Comparison of ENCODE assay signal across 15 cellular contexts in genomic region chr18:37398248-37398920, GRCh38.
DNase-seq lines count a peak whose midpoint lies in the region; ATAC-seq and TF ChIP-seq lines count a peak whose summit lies in the region.
"Had no signal": no experiment of that assay in that cellular context is flagged by ENCODE, and none has a peak within 500 bp of the region (broad histone marks: within the 10 kb centered on the region; RNA-seq: fewer than 3 reads in every experiment).

No MANE protein-coding gene starts in this region.

- H3K27ac ChIP-seq in mesenchymal stem cell (ENCODE audit: low read length, poor library complexity, severe bottlenecking): no peak overlapping the region
- no peak overlapping the region for H3K27ac ChIP-seq in ascending aorta
- H3K27ac ChIP-seq in esophagus muscularis mucosa (replicated peaks in 1 of 4): no peak overlapping the region
- H3K27ac ChIP-seq: BLaER1 had no signal

- peak overlapping the region in 1 of 2 experiments; percentile 28 for H3K18ac ChIP-seq in mesenchymal stem cell (ENCODE audit: low read depth in 1 of 2, low read length in 2 of 2)

- peak overlapping the region; percentile 39 for H2BK120ac ChIP-seq in mesenchymal stem cell (ENCODE audit: low read depth, low read length)

- TF ChIP-seq EP300 in esophagus muscularis mucosa (IDR thresholded peaks at IDR 0.05): no peak

- peak overlapping the region; percentile 95 for H2BK15ac ChIP-seq in mesenchymal stem cell (ENCODE audit: low read depth, poor library complexity, severe bottlenecking)

- H3K27ac Mint-ChIP-seq in T-helper 17 cell: no peak overlapping the region
- H3K27ac Mint-ChIP-seq: IgD-negative memory B cell had no signal

- peak overlapping the region; percentile 63 to 90 for H2BK12ac ChIP-seq in mesenchymal stem cell (ENCODE audit: low read length in 2 of 2)

- no peak overlapping the region for H3K4me2 ChIP-seq in mesenchymal stem cell (ENCODE audit: low read length, poor library complexity, severe bottlenecking)
- H3K4me2 ChIP-seq: BLaER1 had no signal

- H3K27me3 Mint-ChIP-seq in T-helper 17 cell: peaks cover 33% of the 10 kb centered on the region

- WGBS in mesenchymal stem cell: 86% methylated on average over 13 of the region's 14 CpGs
- WGBS in esophagus muscularis mucosa: 92% methylated on average over 8 of the region's 14 CpGs

- TF ChIP-seq CTCF in ascending aorta (IDR thresholded peaks at IDR 0.05) (no peak), esophagus muscularis mucosa (IDR thresholded peaks at IDR 0.05) (no peak)

- H3K36me3 ChIP-seq in mesenchymal stem cell (ENCODE audit: control insufficient read depth in 1 of 2, insufficient read depth in 2 of 2, low read depth in 1 of 2, low read length in 2 of 2) (no peaks in the 10 kb centered on the region), ascending aorta (no peaks in the 10 kb centered on the region), esophagus muscularis mucosa (no peaks in the 10 kb centered on the region)
- H3K36me3 ChIP-seq: BLaER1, HAP-1 had no signal

- H3K9ac ChIP-seq in mesenchymal stem cell (ENCODE audit: low read length): no peak overlapping the region
- H3K9ac ChIP-seq: BLaER1 had no signal

- ATAC-seq in T-helper 17 cell: no peak
- no peak for ATAC-seq in GM21515 (IDR thresholded peaks at IDR 0.05; ENCODE audit: unreplicated experiment)
- ATAC-seq: PC-3 had no signal

- no peak overlapping the region for H2AFZ ChIP-seq in mesenchymal stem cell (ENCODE audit: low read depth, low read length)

- H3K79me1 ChIP-seq in mesenchymal stem cell (replicated peaks; ENCODE audit: low read length, poor library complexity, severe bottlenecking): no peaks in the 10 kb centered on the region

- peaks cover 5% of the 10 kb centered on the region for H3K4me1 Mint-ChIP-seq in T-helper 17 cell

- H3K4me1 ChIP-seq in mesenchymal stem cell (ENCODE audit: control insufficient read depth, insufficient read depth, low read depth, low read length): peaks cover 19% of the 10 kb centered on the region
- peaks cover 0 to 5% of the 10 kb centered on the region in 2 donors for H3K4me1 ChIP-seq in ascending aorta
- peaks cover 15 to 27% (median 25%) of the 10 kb centered on the region in 4 donors for H3K4me1 ChIP-seq in esophagus muscularis mucosa
- H3K4me1 ChIP-seq: HAP-1 had no signal

- H3K4me3 ChIP-seq in mesenchymal stem cell (ENCODE audit: insufficient read depth in 1 of 2, low read depth in 1 of 2, low read length in 2 of 2): no peak overlapping the region
- H3K4me3 ChIP-seq in ascending aorta: no peak overlapping the region
- no peak overlapping the region for H3K4me3 ChIP-seq in esophagus muscularis mucosa
- H3K4me3 ChIP-seq: BLaER1, HAP-1 had no signal

- H3K9me3 ChIP-seq in T-helper 17 cell (ENCODE audit: control insufficient read depth, low read length, poor library complexity, severe bottlenecking) (no peaks in the 10 kb centered on the region), mesenchymal stem cell (ENCODE audit: control insufficient read depth, low read length) (no peaks in the 10 kb centered on the region), ascending aorta (no peaks in the 10 kb centered on the region), esophagus muscularis mucosa (no peaks in the 10 kb centered on the region)
- H3K9me3 ChIP-seq: BLaER1, HAP-1 had no signal

- peaks cover 7% of the 10 kb centered on the region for H3K36me3 Mint-ChIP-seq in T-helper 17 cell (ENCODE audit: low read depth)

- peak; percentile 29 for DNase-seq in ELR (ENCODE audit: low read depth)
- no peak for DNase-seq in T-helper 17 cell
- peak; percentile 48 for DNase-seq in mesenchymal stem cell
- no peak for DNase-seq in NCI-H2171 treated with DMSO at 0.1 percent for 48 hours (lab: John Stamatoyannopoulos, UW)
- no peak for DNase-seq in ascending aorta (ENCODE audit: low spot score in 2 of 2)
- DNase-seq in esophagus muscularis mucosa (ENCODE audit: extremely low spot score): no peak
- DNase-seq: DMS 273 treated with DMSO at 0.1 percent for 48 hours, NCI-H1694 treated with DMSO at 0.1 percent for 48 hours, NCI-H2107, NCI-H446, PC-3 had no signal

- peak overlapping the region; percentile 19 for H3K4me3 Mint-ChIP-seq in T-helper 17 cell
- H3K4me3 Mint-ChIP-seq: IgD-negative memory B cell had no signal

- no peak overlapping the region for H2BK5ac ChIP-seq in mesenchymal stem cell (ENCODE audit: low read depth, low read length, poor library complexity, severe bottlenecking)

- H3K27me3 ChIP-seq in mesenchymal stem cell (ENCODE audit: control insufficient read depth in 1 of 2, insufficient read depth in 1 of 2, low read length in 2 of 2) (peaks cover 2 to 4% of the 10 kb centered on the region in 2 experiments), ascending aorta (no peaks in the 10 kb centered on the region), esophagus muscularis mucosa (no peaks in the 10 kb centered on the region)

- H3K23ac ChIP-seq in mesenchymal stem cell (ENCODE audit: low read length in 2 of 2): peak overlapping the region in 1 of 2 experiments; percentile 34

- no peak overlapping the region for H2AK5ac ChIP-seq in mesenchymal stem cell (ENCODE audit: low read length, severe bottlenecking)

- TF ChIP-seq POLR2A in esophagus muscularis mucosa (IDR thresholded peaks at IDR 0.05; ENCODE audit: low read depth): no peak

- no peak overlapping the region for H4K8ac ChIP-seq in mesenchymal stem cell (ENCODE audit: low read length)

- peak overlapping the region in 1 of 2 experiments; percentile 35 for H3K4ac ChIP-seq in mesenchymal stem cell (ENCODE audit: low read depth in 1 of 2, low read length in 2 of 2)

- peak overlapping the region; percentile 74 for H4K91ac ChIP-seq in mesenchymal stem cell (ENCODE audit: low read length)

- intact Hi-C loops in ascending aorta (cut with DNase I): no loop called here
- intact Hi-C loops in esophagus muscularis mucosa (cut with DNase I): no loop called here

- peak overlapping the region in 1 of 2 experiments; percentile 71 for H3K14ac ChIP-seq in mesenchymal stem cell (ENCODE audit: low read length in 2 of 2)

Comparison
In these comparisons a context has a peak if more than half of its experiments do, and no peak if none do; other contexts are left out.
1. DNase-seq: peak in ELR (single experiment) and mesenchymal stem cell (single experiment); none in T-helper 17 cell (0 of 3), NCI-H2171 treated with DMSO at 0.1 percent for 48 hours (single experiment), ascending aorta (0 of 2) and esophagus muscularis mucosa (single experiment).